24 cellular contexts compared by ENCODE assay signal in the genomic region with DNA sequence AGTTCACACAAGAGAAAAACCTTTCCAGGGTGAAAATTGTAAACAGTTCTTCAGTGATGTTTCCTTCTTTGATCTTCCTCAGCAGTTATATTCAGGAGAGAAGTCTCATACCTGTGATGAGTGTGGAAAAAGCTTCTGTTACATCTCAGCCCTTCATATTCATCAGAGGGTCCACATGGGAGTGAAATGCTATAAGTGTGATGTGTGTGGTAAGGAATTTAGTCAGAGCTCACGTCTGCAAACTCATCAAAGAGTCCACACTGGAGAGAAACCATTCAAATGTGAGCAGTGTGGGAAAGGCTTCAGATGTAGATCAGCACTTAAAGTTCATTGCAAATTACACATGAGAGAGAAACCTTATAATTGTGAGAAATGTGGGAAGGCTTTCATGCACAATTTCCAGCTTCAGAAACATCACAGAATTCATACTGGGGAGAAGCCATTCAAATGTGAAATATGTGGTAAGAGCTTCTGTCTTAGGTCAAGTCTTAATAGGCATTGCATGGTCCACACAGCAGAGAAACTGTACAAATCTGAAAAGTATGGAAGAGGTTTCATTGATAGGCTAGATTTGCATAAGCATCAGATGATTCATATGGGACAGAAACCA.
"Had no signal": no experiment of that assay in that cellular context is flagged by ENCODE, and none has a peak within 500 bp of the region (broad histone marks: within the 10 kb centered on the region; RNA-seq: fewer than 3 reads in every experiment).

No MANE protein-coding gene starts in this region.

- H3K9me3 ChIP-seq: colonic mucosa had no signal

- H3K27ac Mint-ChIP-seq: activated naive CD8-positive, alpha-beta T cell; brain; memory B cell; nephron had no signal

- H3K36me3 ChIP-seq: colonic mucosa had no signal

- ATAC-seq: activated CD4-positive, CD25-positive, alpha-beta regulatory T cell treated with anti-CD3 and anti-CD28 coated beads, Interleukin-2, amount 50 U/mL, for 24 hours; right cardiac atrium had no signal

- H3K27me3 Mint-ChIP-seq: activated naive CD8-positive, alpha-beta T cell; memory B cell had no signal

- H3K4me1 ChIP-seq: colonic mucosa, esophagus squamous epithelium, left ventricle myocardium inferior, transverse colon had no signal

- H3K27me3 ChIP-seq: colonic mucosa, esophagus squamous epithelium, transverse colon had no signal

- DNase-seq: activated CD4-positive, alpha-beta T cell treated with anti-CD3 and anti-CD28 coated beads, Interleukin-2, amount 50 U/mL, for 1 hour; activated CD8-positive, alpha-beta memory T cell treated with anti-CD3 and anti-CD28 coated beads for 24 hours; activated gamma-delta T cell treated with Interleukin-2 at 50 U/mL for 16 hours; central memory CD4-positive, alpha-beta T cell; colonic mucosa; esophagus squamous epithelium; foreskin fibroblast; hippocampal formation; left ventricle myocardium inferior; nucleus accumbens; posterior cingulate gyrus; right cardiac atrium; stimulated activated CD4-positive, alpha-beta T cell treated with anti-CD3 and anti-CD28 coated beads, Interleukin-15, amount 100 ng/mL, for 24 hours; stimulated activated CD4-positive, alpha-beta T cell treated with anti-CD3 and anti-CD28 coated beads, Interleukin-4, amount 100 ng/mL, for 1 hour; stimulated activated naive CD4-positive, alpha-beta T cell; substantia nigra; transverse colon had no signal

- FAIRE-seq: endothelial cell of umbilical vein had no signal

- H3K27ac ChIP-seq: colonic mucosa, esophagus squamous epithelium, left ventricle myocardium inferior, skin epidermis, transverse colon had no signal

- H3K4me3 Mint-ChIP-seq: activated naive CD8-positive, alpha-beta T cell; brain; memory B cell; nephron had no signal

- H3K4me3 ChIP-seq: colonic mucosa, left ventricle myocardium inferior, skin epidermis, transverse colon had no signal
